Comparison of ENCODE assay signal across 1 cellular context in genomic region chr12:108119974-108120862, GRCh38.
A peak's percentile ranks its signal among the peaks of the same experiment; 100 is the strongest.
TF ChIP-seq lines count a peak whose summit lies in the region.

No MANE protein-coding gene starts in this region.

TF ChIP-seq in K562, 482 proteins besides CTCF, POLR2A, EP300 and RAD21 (continued from another document and continues in another):
- TF ChIP-seq RBM15 (IDR thresholded peaks at IDR 0.05; ENCODE audit: insufficient read depth, low read length) (no peak), MBD2 (IDR thresholded peaks at IDR 0.05; ENCODE audit: borderline replicate concordance, low read depth) (no peak), OTX1 (CRISPR knock-in tag; IDR thresholded peaks at IDR 0.05) (peak; percentile 25; the same call in 1 of the 2 replicates), LEF1 (IDR thresholded peaks at IDR 0.05) (no peak), BRD4 (IDR thresholded peaks at IDR 0.05) (no peak), MXD1 (CRISPR knock-in tag; IDR thresholded peaks at IDR 0.05; ENCODE audit: borderline replicate concordance, poor library complexity, severe bottlenecking) (no peak), ZNF134 (CRISPR knock-in tag; conservative IDR thresholded peaks at IDR 0.05) (peak; percentile 41; the same call in 1 of the 2 replicates), ZBTB26 (CRISPR knock-in tag; IDR thresholded peaks at IDR 0.05) (0 out of 2 replicates have a peak, but pooled peaks have one; percentile 7), ZNF311 (CRISPR knock-in tag; IDR thresholded peaks at IDR 0.05) (peak; percentile 46; the same call in 1 of the 2 replicates), USF1 (CRISPR knock-in tag; IDR thresholded peaks at IDR 0.05) (peak; percentile 66), DDX20 (tag; IDR thresholded peaks at IDR 0.05; ENCODE audit: low read depth) (no peak), HBP1 (CRISPR knock-in tag; IDR thresholded peaks at IDR 0.05) (no peak), MYNN (IDR thresholded peaks at IDR 0.05) (no peak), MYNN (CRISPR knock-in tag; IDR thresholded peaks at IDR 0.05) (no peak), ZNF239 (CRISPR knock-in tag; IDR thresholded peaks at IDR 0.05) (0 out of 2 replicates have a peak, but pooled peaks have one; percentile 16), MYC (IDR thresholded peaks at IDR 0.05; ENCODE audit: low read depth, low read length) (no peak), MYC (CRISPR knock-in tag; IDR thresholded peaks at IDR 0.05; ENCODE audit: borderline replicate concordance, low read depth) (no peak), ZNF449 (CRISPR knock-in tag; IDR thresholded peaks at IDR 0.05) (peak; percentile 58; the same call in 1 of the 2 replicates), ZNF174 (CRISPR knock-in tag; IDR thresholded peaks at IDR 0.05) (no peak), SFPQ (IDR thresholded peaks at IDR 0.05; ENCODE audit: low read depth, low read length) (no peak), RAD51 (IDR thresholded peaks at IDR 0.05; ENCODE audit: borderline replicate concordance, low read depth) (peak; percentile 11; the same call in 1 of the 2 replicates), ZNF175 (CRISPR knock-in tag; IDR thresholded peaks at IDR 0.05; ENCODE audit: low read depth) (peak; percentile 44; the same call in 1 of the 2 replicates), NCOA4 (IDR thresholded peaks at IDR 0.05; ENCODE audit: partially characterized antibody) (no peak), ZNF212 (CRISPR knock-in tag; IDR thresholded peaks at IDR 0.05) (no peak), NCOR1 (IDR thresholded peaks at IDR 0.05) (no peak), TBL1XR1 (IDR thresholded peaks at IDR 0.05; ENCODE audit: low read length in 2 of 2) (no peak), SMARCA4 (IDR thresholded peaks at IDR 0.05) (no peak), ZNF408 (CRISPR knock-in tag; IDR thresholded peaks at IDR 0.05; ENCODE audit: low read depth) (no peak), CREB1 (IDR thresholded peaks at IDR 0.05) (no peak), CREB1 (CRISPR knock-in tag; IDR thresholded peaks at IDR 0.05) (no peak), POLR2B (IDR thresholded peaks at IDR 0.05; ENCODE audit: low read depth, partially characterized antibody) (no peak), CREB3 (tag; conservative IDR thresholded peaks at IDR 0.05; ENCODE audit: low read depth) (peak; percentile 90; the same call in 1 of the 2 replicates), POU5F1 (IDR thresholded peaks at IDR 0.05; ENCODE audit: borderline replicate concordance, low read depth, low read length, partially characterized antibody) (no peak), ZBTB33 (CRISPR knock-in tag; IDR thresholded peaks at IDR 0.05) (no peak), KDM4B (IDR thresholded peaks at IDR 0.05; ENCODE audit: borderline replicate concordance in 2 of 2, low read depth in 1 of 2) (no peak), MEF2A (IDR thresholded peaks at IDR 0.05; ENCODE audit: control insufficient read depth, low read depth, low read length) (no peak), BRF1 (IDR thresholded peaks at IDR 0.05; ENCODE audit: borderline replicate concordance, extremely low read depth, insufficient read length) (no peak), ETV1 (tag; conservative IDR thresholded peaks at IDR 0.05; ENCODE audit: low read depth) (no peak), FOXO4 (CRISPR knock-in tag; IDR thresholded peaks at IDR 0.05) (0 out of 2 replicates have a peak, but pooled peaks have one; percentile 29), KLF10 (CRISPR knock-in tag; IDR thresholded peaks at IDR 0.05) (no peak), BDP1 (IDR thresholded peaks at IDR 0.05; ENCODE audit: insufficient read depth, insufficient read length) (no peak), ZNF395 (CRISPR knock-in tag; IDR thresholded peaks at IDR 0.05) (peak; percentile 24; the same call in 1 of the 2 replicates), XRCC4 (IDR thresholded peaks at IDR 0.05; ENCODE audit: extremely low read depth, insufficient read depth, insufficient read length) (no peak), ELF1 (tag; IDR thresholded peaks at IDR 0.05) (no peak), HDAC8 (tag; IDR thresholded peaks at IDR 0.05) (0 out of 2 replicates have a peak, but pooled peaks have one; percentile 31), HNRNPK (IDR thresholded peaks at IDR 0.05; ENCODE audit: low read depth, low read length, poor library complexity, severe bottlenecking) (no peak), CBX1 (IDR thresholded peaks at IDR 0.05; ENCODE audit: low read depth) (no peak), FOXA1 (IDR thresholded peaks at IDR 0.05; ENCODE audit: borderline replicate concordance) (no peak), E2F6 (IDR thresholded peaks at IDR 0.05; ENCODE audit: borderline replicate concordance in 1 of 2, extremely low read depth in 1 of 2, insufficient read depth in 1 of 2, insufficient read length in 1 of 2, low read depth in 1 of 2, low read length in 1 of 2, poor library complexity in 1 of 2, severe bottlenecking in 1 of 2) (no peak), ID3 (CRISPR knock-in tag; IDR thresholded peaks at IDR 0.05) (no peak), ID3 (tag; IDR thresholded peaks at IDR 0.05) (no peak), NFATC3 (IDR thresholded peaks at IDR 0.05) (no peak), ZNF668 (CRISPR knock-in tag; IDR thresholded peaks at IDR 0.05) (0 out of 2 replicates have a peak, but pooled peaks have one; percentile 0), ZNF584 (CRISPR knock-in tag; IDR thresholded peaks at IDR 0.05; ENCODE audit: low read depth) (no peak; the same call in 1 of the 2 replicates)
